8 cellular contexts compared by ENCODE assay signal in the genomic region with DNA sequence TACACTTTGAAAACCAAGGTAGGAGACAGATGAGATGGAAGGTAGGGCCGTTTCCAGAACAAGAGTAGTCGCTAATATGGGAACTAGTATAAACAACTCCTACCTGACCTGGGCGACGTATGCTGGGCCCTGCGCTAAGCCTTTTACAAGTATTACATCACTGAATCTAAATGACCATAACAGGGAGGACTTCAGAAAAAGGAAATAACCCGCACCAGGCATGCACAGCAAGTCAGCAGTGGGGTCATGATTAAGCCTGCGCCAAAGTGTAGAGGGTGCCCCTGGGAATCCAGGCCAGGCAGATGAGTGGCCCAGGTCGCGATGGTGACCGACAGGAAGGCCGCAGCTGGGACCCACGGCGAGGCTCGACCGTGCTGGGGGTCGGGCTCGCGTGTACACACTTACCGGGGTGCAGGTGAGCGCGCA. TPM values are rescaled to one million over a fixed set of nuclear protein-coding genes. Genes with fewer than 3 reads are reported as not detected.
DNase-seq lines count a peak whose midpoint lies in the region; ATAC-seq and TF ChIP-seq lines count a peak whose summit lies in the region.

No MANE protein-coding gene starts in this region.

- H3K4me1 ChIP-seq in lower lobe of right lung (peaks cover 29% of the 10 kb centered on the region), aorta (ENCODE audit: control insufficient read depth in 1 of 2, insufficient read depth in 2 of 2, low read length in 2 of 2) (peaks cover 0 to 1% of the 10 kb centered on the region in 2 donors)

- DNase-seq in astrocyte of the hippocampus (ENCODE audit: low read depth, low spot score) (peak; percentile 19), lower lobe of right lung (no peak), aorta (no peak), mesenteric fat pad (ENCODE audit: low spot score) (no peak), erythroblast (lab: John Stamatoyannopoulos, UW) (no peak), NCI-H1694 treated with DMSO at 0.1 percent for 48 hours (lab: John Stamatoyannopoulos, UW) (no peak)

- H3K36me3 ChIP-seq in KOPT-K1 (ENCODE audit: insufficient read depth, low read length) (peaks cover 35% of the 10 kb centered on the region), lower lobe of right lung (peaks cover 25% of the 10 kb centered on the region), aorta (ENCODE audit: control insufficient read depth in 1 of 2, insufficient read depth in 2 of 2, low read length in 1 of 2) (peaks cover 0 to under 1% of the 10 kb centered on the region in 2 donors)

- ATAC-seq in GM18520 (IDR thresholded peaks at IDR 0.05; ENCODE audit: unreplicated experiment) (peak; percentile 10), lower lobe of right lung (no peak), aorta (ENCODE audit: low FRiP score) (no peak)

- H3K27ac ChIP-seq in KOPT-K1 (ENCODE audit: low read depth, low read length, poor library complexity, severe bottlenecking) (peak overlapping the region; percentile 81), lower lobe of right lung (peak overlapping the region; percentile 96), aorta (ENCODE audit: low read depth in 1 of 2, low read length in 2 of 2) (peak overlapping the region in 1 of 2 donors; percentile 55)

- no peak for TF ChIP-seq POLR2A in erythroblast (IDR thresholded peaks at IDR 0.05; ENCODE audit: low read length)

- H3K27me3 ChIP-seq in lower lobe of right lung (ENCODE audit: low read depth) (no peaks in the 10 kb centered on the region), aorta (ENCODE audit: control insufficient read depth in 1 of 2, insufficient read depth in 2 of 2, low read length in 1 of 2) (no peaks in the 10 kb centered on the region)

- 5 to 7% methylated on average over 18 to 21 of the region's 21 CpGs for WGBS in aorta, 2 donors

- H3K4me3 ChIP-seq in lower lobe of right lung = peak overlapping the region; percentile 99
- peak overlapping the region; percentile 87 to 96 for H3K4me3 ChIP-seq in aorta (ENCODE audit: low read length in 2 of 2)

- intact Hi-C loops in lower lobe of right lung (cut with DNase I) = no loop called here
- intact Hi-C loops in aorta (cut with DNase I) = loop anchor here in 1 of 2 donors (1.0 to 10.0 kb wide), 3 partner anchors 20 to 162 kb away; partner anchors contain the start of genes GMIP and ZNF506

- no peak for TF ChIP-seq CTCF in lower lobe of right lung (IDR thresholded peaks at IDR 0.05)

- H3K9me3 ChIP-seq in KOPT-K1 (ENCODE audit: insufficient read depth, low read length, poor library complexity, severe bottlenecking) (no peaks in the 10 kb centered on the region), lower lobe of right lung (no peaks in the 10 kb centered on the region), aorta (ENCODE audit: control insufficient read depth, low read length) (no peaks in the 10 kb centered on the region)

RNA-seq across cellular contexts. Expression of gene ATP13A1, which starts 0.6 kb away (rescaled TPM):
- total RNA-seq in lower lobe of right lung (71.9 TPM), aorta (10 to 100 TPM; 41.7 to 53.6 TPM), mesenteric fat pad (38.4 TPM)
- polyA plus RNA-seq in aorta = 100 to 1,000 TPM in 1 of 2 donors, 10 to 100 TPM in 1; 13.9 to 105 TPM

RNA-seq across cellular contexts. Expression of gene ZNF101, which starts 5.8 kb away (rescaled TPM):
- total RNA-seq in lower lobe of right lung (13.1 TPM), aorta (10 to 100 TPM; 11.3 to 13.3 TPM), mesenteric fat pad (7.3 TPM)
- polyA plus RNA-seq in aorta = 1 to 10 TPM; 2.0 to 6.5 TPM

RNA-seq across cellular contexts. Expression of gene GMIP, which starts 19.4 kb away (rescaled TPM):
- total RNA-seq in lower lobe of right lung = 54.4 TPM
- 10 to 100 TPM; 14.9 to 25.6 TPM for total RNA-seq in aorta
- polyA plus RNA-seq in aorta = 1 to 10 TPM; 3.4 to 5.9 TPM
- 21.3 TPM for total RNA-seq in mesenteric fat pad

RNA-seq across cellular contexts. Expression of gene LPAR2, which starts 34.9 kb away (rescaled TPM):
- total RNA-seq in lower lobe of right lung (40.3 TPM), aorta (10 to 100 TPM in 1 of 2 donors, 1 to 10 TPM in 1; 5.7 to 11.7 TPM), mesenteric fat pad (5.8 TPM)
- 10 to 100 TPM in 1 of 2 donors, 1 to 10 TPM in 1; 1.5 to 10.1 TPM for polyA plus RNA-seq in aorta

RNA-seq across cellular contexts. Expression of gene PBX4, which starts 44.4 kb away (rescaled TPM):
- 3.7 TPM for total RNA-seq in lower lobe of right lung
- 1 to 10 TPM in 1 of 2 donors, under 1 TPM in 1; 0.65 to 1.4 TPM for total RNA-seq in aorta
- 1 to 10 TPM in 1 of 2 donors, not detected in 1; 1.5 TPM for polyA plus RNA-seq in aorta
- total RNA-seq in mesenteric fat pad = 2.0 TPM
